Comparison of ENCODE assay signal across 8 cellular contexts in the genomic region with DNA sequence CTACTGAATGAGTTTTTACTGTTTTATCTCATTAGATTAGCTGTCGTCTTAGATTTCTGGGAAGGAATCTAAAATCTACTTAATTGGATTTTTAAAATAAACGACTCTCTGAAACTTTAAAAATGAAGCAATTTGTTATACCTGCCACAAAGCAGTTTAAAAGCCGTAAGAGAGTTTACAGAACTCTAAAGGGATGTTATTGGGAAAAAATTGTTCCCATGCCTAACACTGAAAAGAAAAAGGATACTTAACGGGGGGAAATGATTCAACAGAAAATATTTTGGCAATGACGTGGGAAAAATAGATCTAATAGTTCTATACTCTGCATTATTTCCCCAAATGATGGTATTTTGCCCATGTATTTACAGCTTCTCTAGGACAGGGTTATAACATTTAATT. TPM values are rescaled to one million over a fixed set of nuclear protein-coding genes. Genes with fewer than 3 reads are reported as not detected.
A peak's percentile ranks its signal among the peaks of the same experiment; 100 is the strongest.
DNase-seq lines count a peak whose midpoint lies in the region; ATAC-seq and TF ChIP-seq lines count a peak whose summit lies in the region.

No MANE protein-coding gene starts in this region.

- H3K27me3 ChIP-seq in left lung (no peaks in the 10 kb centered on the region), subcutaneous abdominal adipose tissue (ENCODE audit: control insufficient read depth in 5 of 5, insufficient read depth in 4 of 5, low read length in 5 of 5) (no peaks in the 10 kb centered on the region), MM.1S (replicated peaks; ENCODE audit: insufficient read depth, low read length) (no peaks in the 10 kb centered on the region)

- H3F3A ChIP-seq in MM.1S (ENCODE audit: insufficient read depth, low read length): no peaks in the 10 kb centered on the region

- DNase-seq in HT1080 (ENCODE audit: low read depth) (peak; percentile 38), left lung (no peak), epidermal melanocyte (ENCODE audit: insufficient read length, low spot score) (no peak), MM.1S (no peak)
- DNase-seq in activated CD4-positive, CD25-positive, alpha-beta regulatory T cell treated with anti-CD3 and anti-CD28 coated beads, Interleukin-2, amount 50 U/mL, for 72 hours: no peak

- no peaks in the 10 kb centered on the region for H3K9me2 ChIP-seq in MM.1S (replicated peaks; ENCODE audit: insufficient read depth, low read length)

- H3K4me2 ChIP-seq in MM.1S (ENCODE audit: low read depth, low read length): no peak overlapping the region

- intact Hi-C loops in left lung (cut with DNase I): loop anchor here in 1 of 2 donors (10.0 kb wide), 1 partner anchor 47 kb away; no protein-coding TSS in a partner anchor

- H3K4me1 ChIP-seq in left lung: peaks cover 42 to 89% of the 10 kb centered on the region in 2 donors
- H3K4me1 ChIP-seq in subcutaneous abdominal adipose tissue (ENCODE audit: control insufficient read depth in 5 of 5, insufficient read depth in 5 of 5, low read length in 5 of 5): peaks cover 28 to 85% (median 67%) of the 10 kb centered on the region in 5 donors
- no peaks in the 10 kb centered on the region for H3K4me1 ChIP-seq in MM.1S (ENCODE audit: low read length)

- no peak for ATAC-seq in left lung
- ATAC-seq in HG03039 (IDR thresholded peaks at IDR 0.05; ENCODE audit: unreplicated experiment): no peak

- peaks cover 6% of the 10 kb centered on the region; the same call in 1 of the 2 replicates for H4K20me1 ChIP-seq in MM.1S (ENCODE audit: insufficient read depth, low read length)

- H3K79me2 ChIP-seq in MM.1S (ENCODE audit: low read length): peaks cover 29% of the 10 kb centered on the region; the same call in 1 of the 2 replicates

- no peak overlapping the region for H2AFZ ChIP-seq in MM.1S (ENCODE audit: low read length)

- no peak overlapping the region for H3K4me3 ChIP-seq in left lung
- H3K4me3 ChIP-seq in subcutaneous abdominal adipose tissue (ENCODE audit: low read depth in 1 of 5, low read length in 5 of 5): no peak overlapping the region
- H3K4me3 ChIP-seq in MM.1S (ENCODE audit: low read length): no peak overlapping the region

- H3K36me3 ChIP-seq in left lung: no peaks in the 10 kb centered on the region
- no peaks in the 10 kb centered on the region for H3K36me3 ChIP-seq in subcutaneous abdominal adipose tissue (ENCODE audit: control insufficient read depth in 5 of 5, insufficient read depth in 5 of 5, low read length in 5 of 5)
- H3K36me3 ChIP-seq in MM.1S (replicated peaks; ENCODE audit: insufficient read depth, low read length): no peaks in the 10 kb centered on the region

- peak overlapping the region in 3 of 5 donors; percentile 42 to 58 (median 48) for H3K9ac ChIP-seq in subcutaneous abdominal adipose tissue (ENCODE audit: low read length in 5 of 5)
- no peak overlapping the region for H3K9ac ChIP-seq in MM.1S (ENCODE audit: low read length)

- H3K27ac ChIP-seq in angular gyrus (ENCODE audit: low read depth, low read length) (peak overlapping the region; percentile 53), left lung (peak overlapping the region; percentile 42 to 79), subcutaneous abdominal adipose tissue (ENCODE audit: low read depth, low read length) (peak overlapping the region; percentile 92), MM.1S (ENCODE audit: low read length) (no peak overlapping the region)

- H3K9me3 ChIP-seq in left lung (no peaks in the 10 kb centered on the region), subcutaneous abdominal adipose tissue (ENCODE audit: control insufficient read depth in 5 of 5, low read length in 5 of 5) (no peaks in the 10 kb centered on the region), MM.1S (replicated peaks; ENCODE audit: insufficient read depth, low read length) (no peaks in the 10 kb centered on the region)

- TF ChIP-seq CTCF in left lung (IDR thresholded peaks at IDR 0.05): no peak
- TF ChIP-seq CTCF in MM.1S (IDR thresholded peaks at IDR 0.05; ENCODE audit: low read length): no peak

RNA-seq across cellular contexts. Expression of gene ARHGAP17, which starts 27.0 kb away (rescaled TPM):
- total RNA-seq in HT1080 (2014; rRNA removed; shearing (Covaris generic)): 18.4 and 49.4 TPM in 2 replicates
- 52.5 and 71.3 TPM in 2 replicates for polyA plus RNA-seq in HT1080 (2015; cell fraction: cytosol; rRNA removed)
- polyA plus RNA-seq in HT1080 (2015; cell fraction: nucleus; rRNA removed): 69.1 and 75.0 TPM in 2 replicates
- 10 to 100 TPM; 58.3 to 86.0 TPM for total RNA-seq in left lung
